8 cellular contexts compared by ENCODE assay signal in genomic region chr6:30614044-30614842, GRCh38. TPM values are rescaled to one million over a fixed set of nuclear protein-coding genes. Genes with fewer than 3 reads are reported as not detected.
DNase-seq lines count a peak whose midpoint lies in the region; ATAC-seq, FAIRE-seq and TF ChIP-seq lines count a peak whose summit lies in the region.

No MANE protein-coding gene starts in this region.

- H3K4me2 ChIP-seq in OCI-LY3 (ENCODE audit: low read length), result peak overlapping the region; percentile 99

- H4K20me1 ChIP-seq in OCI-LY3 (ENCODE audit: insufficient read depth, low read length), result peaks cover 23% of the 10 kb centered on the region

- ATAC-seq in pancreas (no peak), HG03108 (IDR thresholded peaks at IDR 0.05; ENCODE audit: unreplicated experiment) (no peak), GM18873 (IDR thresholded peaks at IDR 0.05; ENCODE audit: low FRiP score, unreplicated experiment) (no peak)

- H3K36me3 ChIP-seq in ES-I3 (ENCODE audit: insufficient read depth, low read length) (peaks cover 27% of the 10 kb centered on the region), OCI-LY3 (replicated peaks; ENCODE audit: low read depth, low read length) (peaks cover 61% of the 10 kb centered on the region), endocrine pancreas (ENCODE audit: control insufficient read depth, insufficient read depth, low read length) (peaks cover 11% of the 10 kb centered on the region), pancreas (peaks cover 0 to 14% (median 6%) of the 10 kb centered on the region in 3 donors)

- intact Hi-C loops in pancreas (cut with DNase I), result no loop called here

- peaks cover 79% of the 10 kb centered on the region for H3K79me2 ChIP-seq in OCI-LY3 (ENCODE audit: low read length)

- H3K27me3 ChIP-seq in OCI-LY3 (ENCODE audit: low read depth, low read length) (no peaks in the 10 kb centered on the region), endocrine pancreas (ENCODE audit: control insufficient read depth, insufficient read depth, low read length) (no peaks in the 10 kb centered on the region), pancreas (no peaks in the 10 kb centered on the region)

- H3K4me1 ChIP-seq in ES-I3 (ENCODE audit: insufficient read depth, low read length), result peaks cover 6% of the 10 kb centered on the region; the same call in 1 of the 2 replicates
- H3K4me1 ChIP-seq in OCI-LY3 (ENCODE audit: low read length), result peaks cover 27% of the 10 kb centered on the region
- peaks cover 19% of the 10 kb centered on the region for H3K4me1 ChIP-seq in endocrine pancreas (ENCODE audit: control insufficient read depth, insufficient read depth, low read length)
- peaks cover 22 to 46% (median 32%) of the 10 kb centered on the region in 3 donors for H3K4me1 ChIP-seq in pancreas

- H3K9ac ChIP-seq in ES-I3 (ENCODE audit: low read depth, low read length), result peak overlapping the region; percentile 99
- H3K9ac ChIP-seq in OCI-LY3 (ENCODE audit: low read length), result peak overlapping the region; percentile 100
- peak overlapping the region; percentile 22 for H3K9ac ChIP-seq in endocrine pancreas (ENCODE audit: control insufficient read depth, insufficient read depth, low read length)

- TF ChIP-seq CTCF in OCI-LY3 (IDR thresholded peaks at IDR 0.05; ENCODE audit: low read depth, low read length) (no peak), pancreas (IDR thresholded peaks at IDR 0.05) (no peak)

- DNase-seq in pancreas (no peak), COLO829 (ENCODE audit: low spot score) (no peak), KG1 (lab: John Stamatoyannopoulos, UW) (no peak)

- no peaks in the 10 kb centered on the region for H3K9me3 ChIP-seq in ES-I3 (ENCODE audit: control insufficient read depth, insufficient read depth, low read length)
- no peaks in the 10 kb centered on the region for H3K9me3 ChIP-seq in OCI-LY3 (ENCODE audit: insufficient read depth, low read length)
- no peaks in the 10 kb centered on the region for H3K9me3 ChIP-seq in endocrine pancreas (ENCODE audit: control insufficient read depth, low read length)
- no peaks in the 10 kb centered on the region for H3K9me3 ChIP-seq in pancreas

- H2AFZ ChIP-seq in OCI-LY3 (ENCODE audit: low read depth, low read length), result no peak overlapping the region

- FAIRE-seq in pancreas (lab: Jason Lieb, UNC), result no peak

- H3K27ac ChIP-seq in OCI-LY3 (ENCODE audit: low read length) (peak overlapping the region; percentile 87), pancreas (peak overlapping the region; percentile 92 to 98 (median 98))

- 11 to 15% methylated on average over 8 of the region's 8 CpGs for WGBS in pancreas, 2 donors

- H3K4me3 ChIP-seq in OCI-LY3 (ENCODE audit: low read length) (peak overlapping the region; percentile 92), endocrine pancreas (ENCODE audit: control insufficient read depth, insufficient read depth, low read length) (peak overlapping the region; percentile 100), pancreas (peak overlapping the region in 3 of 4 donors; percentile 5 to 93 (median 79))

RNA-seq across cellular contexts. Expression of gene PPP1R10, which starts 2.8 kb away (rescaled TPM):
- total RNA-seq in pancreas, result 10 to 100 TPM; 34.8 to 57.9 (median 43.0) TPM
- polyA plus RNA-seq in pancreas, result 10 to 100 TPM; 25.1 to 34.3 TPM

RNA-seq across cellular contexts. Expression of gene MRPS18B, which starts 3.4 kb away (rescaled TPM):
- 10 to 100 TPM; 24.5 to 39.5 (median 29.1) TPM for total RNA-seq in pancreas
- 10 to 100 TPM; 22.9 to 41.1 TPM for polyA plus RNA-seq in pancreas

RNA-seq across cellular contexts. Expression of gene ATAT1, which starts 12.4 kb away (rescaled TPM):
- 1 to 10 TPM; 2.1 to 6.8 (median 2.9) TPM for total RNA-seq in pancreas
- polyA plus RNA-seq in pancreas, result 1 to 10 TPM; 6.8 to 9.1 TPM

RNA-seq across cellular contexts. Expression of gene C6orf136, which starts 32.7 kb away (rescaled TPM):
- total RNA-seq in pancreas, result 10 to 100 TPM in 3 of 6 donors, 1 to 10 TPM in 3; 7.9 to 12.9 (median 9.9) TPM
- 10 to 100 TPM; 33.9 to 57.1 TPM for polyA plus RNA-seq in pancreas

RNA-seq across cellular contexts. Expression of gene ABCF1, which starts 43.0 kb away (rescaled TPM):
- 10 to 100 TPM; 17.4 to 30.7 (median 24.9) TPM for total RNA-seq in pancreas
- polyA plus RNA-seq in pancreas, result 10 to 100 TPM; 21.6 to 24.9 TPM

Comparison
In these comparisons a context has a peak if more than half of its experiments do, and no peak if none do; other contexts are left out.
1. H3K9ac ChIP-seq: peak in every context shown above with its lines; median percentile 100 in OCI-LY3; 99 in ES-I3; 22 in endocrine pancreas.